In the genomic region with DNA sequence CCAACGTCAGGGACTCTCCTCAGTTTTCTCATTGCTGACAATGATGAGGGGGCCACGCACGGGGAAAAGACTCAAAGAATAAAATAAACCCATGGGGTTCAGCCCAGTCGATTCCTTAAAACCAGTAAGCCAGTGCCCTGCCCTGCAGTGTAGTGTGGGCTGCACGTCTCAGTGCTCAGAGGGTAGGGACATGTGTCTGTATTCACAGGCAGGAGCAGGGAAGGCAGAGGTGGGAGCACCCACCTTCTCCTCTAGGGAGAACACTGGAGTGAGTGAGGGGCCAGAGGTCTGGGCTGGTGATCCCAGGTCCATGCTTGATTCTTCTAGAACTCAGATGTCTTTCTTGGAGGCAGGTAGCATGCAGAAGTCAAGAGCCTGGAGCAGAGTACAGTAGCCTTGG, we compare ENCODE assay signal across 1 cellular context.
TF ChIP-seq lines count a peak whose summit lies in the region.

No MANE protein-coding gene starts in this region.

TF ChIP-seq in HepG2, 621 proteins besides CTCF, POLR2A, EP300 and RAD21 (continued from another document):
- TF ChIP-seq, protein P1, sequence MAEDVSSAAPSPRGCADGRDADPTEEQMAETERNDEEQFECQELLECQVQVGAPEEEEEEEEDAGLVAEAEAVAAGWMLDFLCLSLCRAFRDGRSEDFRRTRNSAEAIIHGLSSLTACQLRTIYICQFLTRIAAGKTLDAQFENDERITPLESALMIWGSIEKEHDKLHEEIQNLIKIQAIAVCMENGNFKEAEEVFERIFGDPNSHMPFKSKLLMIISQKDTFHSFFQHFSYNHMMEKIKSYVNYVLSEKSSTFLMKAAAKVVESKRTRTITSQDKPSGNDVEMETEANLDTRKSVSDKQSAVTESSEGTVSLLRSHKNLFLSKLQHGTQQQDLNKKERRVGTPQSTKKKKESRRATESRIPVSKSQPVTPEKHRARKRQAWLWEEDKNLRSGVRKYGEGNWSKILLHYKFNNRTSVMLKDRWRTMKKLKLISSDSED (CRISPR knock-in tag; IDR thresholded peaks at IDR 0.05), result no peak
- TF ChIP-seq ZNF674 (CRISPR knock-in tag; IDR thresholded peaks at IDR 0.05; ENCODE audit: low read depth) (no peak), SP5 (CRISPR knock-in tag; IDR thresholded peaks at IDR 0.05; ENCODE audit: borderline replicate concordance, low read depth) (no peak), ZNF629 (CRISPR knock-in tag; conservative IDR thresholded peaks at IDR 0.05) (no peak), MED13 (CRISPR knock-in tag; IDR thresholded peaks at IDR 0.05) (no peak)
